Comparison of ENCODE assay signal across 12 cellular contexts in genomic region chr3:188635258-188636038, GRCh38.
DNase-seq lines count a peak whose midpoint lies in the region; ATAC-seq and TF ChIP-seq lines count a peak whose summit lies in the region.
"Had no signal": no experiment of that assay in that cellular context is flagged by ENCODE, and none has a peak within 500 bp of the region (broad histone marks: within the 10 kb centered on the region; RNA-seq: fewer than 3 reads in every experiment).

No MANE protein-coding gene starts in this region.

- intact Hi-C loops in IMR-90 (cut with micrococcal nuclease) (no loop called here), adrenal gland (cut with DNase I) (no loop called here), Right ventricle myocardium superior (cut with DNase I) (no loop called here), stomach (cut with DNase I; ENCODE audit: low total_unique reads) (no loop called here)

- DNase-seq in IMR-90 (peak; percentile 80), adrenal gland (no peak), Right ventricle myocardium superior (no peak), stomach (no peak), NCI-H2227 (lab: John Stamatoyannopoulos, UW; ENCODE audit: unreplicated experiment) (no peak)
- DNase-seq: activated CD8-positive, alpha-beta T cell treated with anti-CD3 and anti-CD28 coated beads for 36 hours; activated naive CD4-positive, alpha-beta T cell; cerebellar nuclear complex; NCI-H2081 treated with DMSO at 0.1 percent for 48 hours had no signal

- in situ Hi-C loops in IMR-90 (cut with MboI; ENCODE audit: low sequenced_read_pairs) = no loop called here

- H4K8ac ChIP-seq in IMR-90 (ENCODE audit: low read depth in 2 of 2, low read length in 2 of 2) = peak overlapping the region; percentile 39 to 71; a peak in 2 of 4 replicates

- peak overlapping the region; percentile 55; the same call in 1 of the 2 replicates for H3K14ac ChIP-seq in IMR-90 (replicated peaks; ENCODE audit: low read depth, low read length)

- H4K5ac ChIP-seq in IMR-90 (ENCODE audit: low read depth, low read length) = peak overlapping the region; percentile 67; the same call in 1 of the 2 replicates

- H2BK120ac ChIP-seq in IMR-90 (ENCODE audit: low read depth, low read length) = peak overlapping the region; percentile 58

- peak overlapping the region; percentile 71 for H2AK5ac ChIP-seq in IMR-90 (ENCODE audit: low read depth, low read length)

- H3K4me1 ChIP-seq in IMR-90 (ENCODE audit: control insufficient read depth, insufficient read depth, low read length) = peaks cover 17% of the 10 kb centered on the region; the same call in 1 of the 2 replicates
- H3K4me1 ChIP-seq in adrenal gland (replicated peaks in 1 of 2) = peaks cover 9 to 22% of the 10 kb centered on the region in 2 donors
- H3K4me1 ChIP-seq in stomach = peaks cover 0 to 31% (median 18%) of the 10 kb centered on the region in 4 donors

- BruUV-seq in IMR-90 (replicated peaks; lab: Mats Ljungman, UMichigan) = no TSS peak

- H3K79me1 ChIP-seq in IMR-90 (ENCODE audit: low read depth in 1 of 2, low read length in 2 of 2) = peaks cover 23 to 37% of the 10 kb centered on the region in 2 experiments

- TF ChIP-seq CTCF in IMR-90 (conservative IDR thresholded peaks at IDR 0.05; ENCODE audit: low read depth, low read length) = no peak
- no peak for TF ChIP-seq CTCF in adrenal gland (IDR thresholded peaks at IDR 0.05)
- no peak for TF ChIP-seq CTCF in stomach (IDR thresholded peaks at IDR 0.05)

- peak overlapping the region; percentile 87 for H2BK15ac ChIP-seq in IMR-90 (ENCODE audit: low read depth, low read length)

- H3K9ac ChIP-seq in IMR-90 (ENCODE audit: low read depth, low read length) = peak overlapping the region; percentile 36; the same call in 1 of the 2 replicates
- H3K9ac ChIP-seq: KMS-11 had no signal

- WGBS in IMR-90 (ENCODE audit: extremely low coverage in 2 of 2, insufficient read length in 1 of 2), 2 experiments = 30% methylated on average over 2 of the region's 10 CpGs; no CpG with 5 or more reads in 1 of the 2 experiments
- 51 to 63% (median 62%) methylated on average over 10 of the region's 10 CpGs for WGBS in adrenal gland, 4 donors
- 30 to 42% (median 34%) methylated on average over 10 of the region's 10 CpGs for WGBS in stomach, 5 donors

- H2BK20ac ChIP-seq in IMR-90 (ENCODE audit: low read depth, low read length) = peak overlapping the region; percentile 58

- H2BK5ac ChIP-seq in IMR-90 (ENCODE audit: low read depth, low read length, poor library complexity, severe bottlenecking) = peak overlapping the region; percentile 63

- TF ChIP-seq RAD21 in IMR-90 (IDR thresholded peaks at IDR 0.05; ENCODE audit: low read length) = no peak

- peak overlapping the region; percentile 64 for H3K4ac ChIP-seq in IMR-90 (ENCODE audit: low read depth, low read length)

- CTCF ChIA-PET in IMR-90 (lab: Yijun Ruan, JAX) = interaction anchor here (1.2 to 1.5 kb wide), 3 partner anchors 9 to 320 kb away, joined by 3 read pairs; no protein-coding TSS in a partner anchor

- no peaks in the 10 kb centered on the region; the same call in 1 of the 2 replicates for H3K36me3 ChIP-seq in IMR-90 (ENCODE audit: control insufficient read depth, insufficient read depth, low read length)
- no peaks in the 10 kb centered on the region for H3K36me3 ChIP-seq in adrenal gland (replicated peaks in 1 of 2)
- no peaks in the 10 kb centered on the region for H3K36me3 ChIP-seq in stomach

- no peak for TF ChIP-seq EP300 in stomach (IDR thresholded peaks at IDR 0.05)

- POLR2A ChIA-PET in IMR-90 (lab: Charles Lee; ENCODE audit: unreplicated experiment) = no interaction called here

- TF ChIP-seq POLR2A in IMR-90 (IDR thresholded peaks at IDR 0.05; ENCODE audit: low read depth, low read length) = no peak
- TF ChIP-seq POLR2A in adrenal gland (IDR thresholded peaks at IDR 0.05) = no peak
- TF ChIP-seq POLR2A in stomach (IDR thresholded peaks at IDR 0.05) = no peak

- H3K27ac ChIP-seq in IMR-90 (ENCODE audit: insufficient read depth, low read length) (peak overlapping the region; percentile 41; the same call in 1 of the 2 replicates), adrenal gland (peak overlapping the region in 3 of 5 donors; percentile 7 to 15 (median 15)), stomach (peak overlapping the region; percentile 43 to 78 (median 60))
- H3K27ac ChIP-seq: KMS-11 had no signal

- no peaks in the 10 kb centered on the region for H4K20me1 ChIP-seq in IMR-90 (ENCODE audit: insufficient read depth, low read length)

- H3K9me3 ChIP-seq in IMR-90 (ENCODE audit: control insufficient read depth, insufficient read depth, low read length) (no peaks in the 10 kb centered on the region), adrenal gland (replicated peaks in 1 of 3) (no peaks in the 10 kb centered on the region), stomach (no peaks in the 10 kb centered on the region)

- peaks cover 15% of the 10 kb centered on the region for H3K9me1 ChIP-seq in IMR-90 (ENCODE audit: insufficient read depth, low read length)

- H3K18ac ChIP-seq in IMR-90 (ENCODE audit: low read depth, low read length) = peak overlapping the region; percentile 89

- H3K23ac ChIP-seq in IMR-90 (ENCODE audit: low read depth, low read length) = peak overlapping the region; percentile 59

- no peaks in the 10 kb centered on the region for H3K27me3 ChIP-seq in IMR-90 (ENCODE audit: control insufficient read depth, insufficient read depth, low read length)
- no peaks in the 10 kb centered on the region for H3K27me3 ChIP-seq in adrenal gland
- H3K27me3 ChIP-seq in stomach = no peaks in the 10 kb centered on the region

- H3K4me3 ChIP-seq in IMR-90 (ENCODE audit: insufficient read depth, low read depth, low read length) (no peak overlapping the region), adrenal gland (no peak overlapping the region), stomach (no peak overlapping the region)

- H2AFZ ChIP-seq in IMR-90 (replicated peaks; ENCODE audit: low read length, poor library complexity) = no peak overlapping the region

- H4K91ac ChIP-seq in IMR-90 (ENCODE audit: insufficient read depth, low read depth, low read length) = peak overlapping the region; percentile 80

- H2AK9ac ChIP-seq in IMR-90 (replicated peaks; ENCODE audit: low read depth, low read length, poor library complexity) = no peak overlapping the region

- H3K4me2 ChIP-seq in IMR-90 (ENCODE audit: low read depth, low read length) = peak overlapping the region; percentile 63; the same call in 1 of the 2 replicates
- H3K4me2 ChIP-seq: KMS-11 had no signal

- H3K56ac ChIP-seq in IMR-90 (ENCODE audit: extremely low read depth, insufficient read depth, low read length) = no peak overlapping the region

- dilution Hi-C loops in IMR-90 (cut with HindIII; ENCODE audit: low sequenced_read_pairs, unreplicated experiment) = no loop called here

- ATAC-seq in IMR-90 (ENCODE audit: low read depth) (peak; percentile 41), Right ventricle myocardium superior (ENCODE audit: poor library complexity) (peak; percentile 55), GM21381 (IDR thresholded peaks at IDR 0.05; ENCODE audit: unreplicated experiment) (no peak)
- no peak for ATAC-seq in activated CD4-positive, CD25-positive, alpha-beta regulatory T cell treated with anti-CD3 and anti-CD28 coated beads, Interleukin-2, amount 50 U/mL, for 24 hours
- ATAC-seq: activated CD8-positive, alpha-beta T cell treated with anti-CD3 and anti-CD28 coated beads for 36 hours had no signal

TF ChIP-seq in IMR-90, 13 proteins besides CTCF, POLR2A, EP300 and RAD21:
- TF ChIP-seq MAZ (IDR thresholded peaks at IDR 0.05; ENCODE audit: borderline replicate concordance, low read depth, low read length) (no peak), SMC3 (IDR thresholded peaks at IDR 0.05; ENCODE audit: low read depth, low read length) (no peak), USF2 (IDR thresholded peaks at IDR 0.05; ENCODE audit: low read depth, low read length) (no peak), FOS (IDR thresholded peaks at IDR 0.05; ENCODE audit: low read depth, low read length) (no peak), CEBPB (IDR thresholded peaks at IDR 0.05; ENCODE audit: low read depth, low read length) (no peak), CHD1 (IDR thresholded peaks at IDR 0.05; ENCODE audit: low read depth, low read length) (no peak), RCOR1 (IDR thresholded peaks at IDR 0.05; ENCODE audit: insufficient replicate concordance, low read length) (no peak), NFE2L2 (IDR thresholded peaks at IDR 0.05; ENCODE audit: low read depth, low read length) (no peak), MXI1 (IDR thresholded peaks at IDR 0.05; ENCODE audit: borderline replicate concordance, low read depth, low read length) (no peak), RFX5 (IDR thresholded peaks at IDR 0.05; ENCODE audit: low read depth, low read length) (no peak), BHLHE40 (IDR thresholded peaks at IDR 0.05; ENCODE audit: low read depth, low read length) (no peak), ELK1 (IDR thresholded peaks at IDR 0.05; ENCODE audit: borderline replicate concordance, low read depth, low read length) (no peak), MAFK (IDR thresholded peaks at IDR 0.05; ENCODE audit: low read depth, low read length) (no peak)
TF ChIP-seq in IMR-90: peak in this region for 0.

Comparison
In these comparisons a context has a peak if more than half of its experiments do, and no peak if none do; other contexts are left out.
1. ATAC-seq: peak in IMR-90 (single experiment) and Right ventricle myocardium superior (single experiment); none in activated CD4-positive, CD25-positive, alpha-beta regulatory T cell treated with anti-CD3 and anti-CD28 coated beads, Interleukin-2, amount 50 U/mL, for 24 hours (0 of 2) and GM21381 (single experiment).
2. Peak in every context shown above with its lines, with median percentiles within 50 percentile points of each other: H3K27ac ChIP-seq.